In genomic region chr1:2566106-2567045, GRCh38 we compare ENCODE assay signal across 24 cellular contexts. TPM values are rescaled to one million over a fixed set of nuclear protein-coding genes. Genes with fewer than 3 reads are reported as not detected.
DNase-seq lines count a peak whose midpoint lies in the region; ATAC-seq, FAIRE-seq and TF ChIP-seq lines count a peak whose summit lies in the region.
"Had no signal": no experiment of that assay in that cellular context is flagged by ENCODE, and none has a peak within 500 bp of the region (broad histone marks: within the 10 kb centered on the region; RNA-seq: fewer than 3 reads in every experiment).

No MANE protein-coding gene starts in this region.

- H3K27me3 ChIP-seq in CD4-positive, alpha-beta memory T cell (ENCODE audit: insufficient read depth, low read length) = no peaks in the 10 kb centered on the region
- H3K27me3 ChIP-seq: upper lobe of left lung had no signal

- CTCF ChIA-PET in CD4-positive, alpha-beta memory T cell (lab: Charles Lee; ENCODE audit: partially characterized antibody) = interaction anchor here (0.6 kb wide), 1 partner anchor 321 kb away, joined by 4 read pairs; no protein-coding TSS in a partner anchor

- no peak overlapping the region for H3K4me3 ChIP-seq in CD4-positive, alpha-beta memory T cell (ENCODE audit: low read length in 2 of 2)
- H3K4me3 ChIP-seq: esophagus squamous epithelium, upper lobe of left lung had no signal

- peak; percentile 30 for DNase-seq in activated CD4-positive, CD25-positive, alpha-beta regulatory T cell treated with anti-CD3 and anti-CD28 coated beads, Interleukin-2, amount 50 U/mL, for 72 hours
- DNase-seq in activated CD4-positive, CD25-positive, alpha-beta regulatory T cell (lab: John Stamatoyannopoulos, UW) = no peak
- DNase-seq in RCC 7860 (ENCODE audit: low spot score) (peak; percentile 44), left colon (no peak), type B pancreatic cell (ENCODE audit: extremely low spot score, unreplicated experiment) (no peak)
- no peak for DNase-seq in stimulated activated naive CD4-positive, alpha-beta T cell treated with Interleukin-2 at 50 U/mL for 16 hours (lab: John Stamatoyannopoulos, UW)
- DNase-seq in CD4-positive, alpha-beta memory T cell = no peak
- DNase-seq in effector memory CD8-positive, alpha-beta T cell = no peak
- DNase-seq: activated CD8-positive, alpha-beta T cell treated with anti-CD3 and anti-CD28 coated beads, Interleukin-2, amount 10 ng/mL, durations not matched to agents 7 days and 5 days; activated naive CD4-positive, alpha-beta T cell treated with anti-CD3 and anti-CD28 coated beads, Interleukin-2, amount 10 ng/mL, durations not matched to agents 7 days and 5 days; activated T-cell treated with anti-CD3 and anti-CD28 coated beads, Interleukin-2, amount 50 U/mL, for 24 hours; aorta; effector CD8-positive, alpha-beta T cell; esophagus squamous epithelium; NCI-H1436; NCI-H524 treated with DMSO at 0.1 percent for 48 hours; SHP77 treated with DMSO at 0.1 percent for 48 hours; T-helper 17 cell had no signal

- peaks cover 16% of the 10 kb centered on the region for H3K36me3 ChIP-seq in CD4-positive, alpha-beta memory T cell (ENCODE audit: insufficient read depth, low read length)

- FAIRE-seq in RCC 7860 (lab: Jason Lieb, UNC) = no peak
- FAIRE-seq: A204.1, HTR-8/SVneo had no signal

- no peaks in the 10 kb centered on the region for H3K4me1 ChIP-seq in CD4-positive, alpha-beta memory T cell (ENCODE audit: insufficient read depth, low read length)
- H3K4me1 ChIP-seq: esophagus squamous epithelium had no signal

- no peaks in the 10 kb centered on the region for H3K9me3 ChIP-seq in CD4-positive, alpha-beta memory T cell (ENCODE audit: control insufficient read depth in 1 of 2, low read length in 2 of 2)
- H3K9me3 ChIP-seq: esophagus squamous epithelium, upper lobe of left lung had no signal

- H3K4me1 Mint-ChIP-seq in type B pancreatic cell (ENCODE audit: unreplicated experiment) = peaks cover 3% of the 10 kb centered on the region
- H3K4me1 Mint-ChIP-seq in CD4-positive, alpha-beta memory T cell = peaks cover 0 to 4% (median 1%) of the 10 kb centered on the region in 4 donors
- H3K4me1 Mint-ChIP-seq in effector memory CD8-positive, alpha-beta T cell (ENCODE audit: low read depth in 2 of 2) = peaks cover 3% of the 10 kb centered on the region in 2 donors
- H3K4me1 Mint-ChIP-seq: central memory CD8-positive, alpha-beta T cell had no signal

- ATAC-seq in left colon = peak; percentile 5
- ATAC-seq in effector memory CD8-positive, alpha-beta T cell (replicated peaks) = no peak
- ATAC-seq: activated CD8-positive, alpha-beta T cell treated with anti-CD3 and anti-CD28 coated beads, Interleukin-2, amount 10 ng/mL, durations not matched to agents 7 days and 5 days; T-helper 17 cell had no signal

- H3K4me3 Mint-ChIP-seq in type B pancreatic cell = no peak overlapping the region
- H3K4me3 Mint-ChIP-seq in CD4-positive, alpha-beta memory T cell = no peak overlapping the region
- H3K4me3 Mint-ChIP-seq in effector memory CD8-positive, alpha-beta T cell = no peak overlapping the region
- H3K4me3 Mint-ChIP-seq: activated CD8-positive, alpha-beta T cell treated with anti-CD3 and anti-CD28 coated beads, Interleukin-2, amount 10 ng/mL, durations not matched to agents 7 days and 5 days; activated naive CD4-positive, alpha-beta T cell treated with anti-CD3 and anti-CD28 coated beads, Interleukin-2, amount 10 ng/mL, durations not matched to agents 7 days and 5 days; activated T-cell treated with anti-CD3 and anti-CD28 coated beads, Interleukin-2, amount 50 U/mL, for 24 hours; CD14-positive monocyte; central memory CD8-positive, alpha-beta T cell; T-helper 17 cell had no signal

- no peak for TF ChIP-seq CTCF in type B pancreatic cell (conservative IDR thresholded peaks at IDR 0.05)

- intact Hi-C loops in left colon (cut with DNase I, micrococcal nuclease) = no loop called here
- intact Hi-C loops in CD4-positive, alpha-beta memory T cell (cut with micrococcal nuclease) = no loop called here

- H3K27ac ChIP-seq in CD4-positive, alpha-beta memory T cell (ENCODE audit: low read depth, low read length) = no peak overlapping the region
- H3K27ac ChIP-seq: esophagus squamous epithelium, upper lobe of left lung had no signal

- H3K27me3 Mint-ChIP-seq in type B pancreatic cell = peaks cover 3% of the 10 kb centered on the region
- H3K27me3 Mint-ChIP-seq in CD4-positive, alpha-beta memory T cell = no peaks in the 10 kb centered on the region
- no peaks in the 10 kb centered on the region for H3K27me3 Mint-ChIP-seq in effector memory CD8-positive, alpha-beta T cell
- H3K27me3 Mint-ChIP-seq: activated T-cell treated with anti-CD3 and anti-CD28 coated beads, Interleukin-2, amount 50 U/mL, for 24 hours; central memory CD8-positive, alpha-beta T cell; T-helper 17 cell had no signal

- H3K27ac Mint-ChIP-seq in type B pancreatic cell = peak overlapping the region; percentile 51
- H3K27ac Mint-ChIP-seq in CD4-positive, alpha-beta memory T cell = peak overlapping the region in 2 of 7 donors; percentile 13 to 70
- peak overlapping the region in 1 of 2 donors; percentile 41 for H3K27ac Mint-ChIP-seq in effector memory CD8-positive, alpha-beta T cell
- H3K27ac Mint-ChIP-seq: activated CD8-positive, alpha-beta T cell treated with anti-CD3 and anti-CD28 coated beads, Interleukin-2, amount 10 ng/mL, durations not matched to agents 7 days and 5 days; activated naive CD4-positive, alpha-beta T cell treated with anti-CD3 and anti-CD28 coated beads, Interleukin-2, amount 10 ng/mL, durations not matched to agents 7 days and 5 days had no signal

- POLR2A ChIA-PET in CD4-positive, alpha-beta memory T cell (lab: Charles Lee; ENCODE audit: partially characterized antibody) = interaction anchor here (0.6 to 6.3 kb wide), 2 partner anchors 18 to 953 kb away, joined by 3 to 59 read pairs; no protein-coding TSS in a partner anchor

- no peaks in the 10 kb centered on the region for H3K36me3 Mint-ChIP-seq in type B pancreatic cell
- peaks cover under 1 to 14% of the 10 kb centered on the region in 2 donors for H3K36me3 Mint-ChIP-seq in CD4-positive, alpha-beta memory T cell
- H3K36me3 Mint-ChIP-seq in effector memory CD8-positive, alpha-beta T cell (ENCODE audit: insufficient read depth) = no peaks in the 10 kb centered on the region

- H3K9me3 Mint-ChIP-seq in type B pancreatic cell = no peaks in the 10 kb centered on the region
- no peaks in the 10 kb centered on the region for H3K9me3 Mint-ChIP-seq in CD4-positive, alpha-beta memory T cell
- H3K9me3 Mint-ChIP-seq in effector memory CD8-positive, alpha-beta T cell = no peaks in the 10 kb centered on the region
- H3K9me3 Mint-ChIP-seq: activated naive CD4-positive, alpha-beta T cell treated with anti-CD3 and anti-CD28 coated beads, Interleukin-2, amount 10 ng/mL, durations not matched to agents 7 days and 5 days; activated T-cell treated with anti-CD3 and anti-CD28 coated beads, Interleukin-2, amount 50 U/mL, for 24 hours; CD14-positive monocyte; central memory CD8-positive, alpha-beta T cell had no signal

RNA-seq across cellular contexts. Expression of gene TNFRSF14, which starts 10.2 kb away (rescaled TPM):
- total RNA-seq in left colon = 100 to 1,000 TPM; 142 to 178 TPM
- total RNA-seq in type B pancreatic cell (ENCODE audit: low replicate concordance) = 4.2 and 8.5 TPM in 2 replicates
- 100 to 1,000 TPM; 170 to 173 TPM for total RNA-seq in CD4-positive, alpha-beta memory T cell
- polyA plus RNA-seq in CD4-positive, alpha-beta memory T cell = 10 to 100 TPM; 59.6 to 66.1 TPM

RNA-seq across cellular contexts. Expression of gene PRXL2B, which starts 20.2 kb away (rescaled TPM):
- total RNA-seq in left colon (10 to 100 TPM; 73.9 to 86.3 TPM), type B pancreatic cell (ENCODE audit: low replicate concordance) (33.7 and 40.3 TPM in 2 replicates)
- 10 to 100 TPM; 26.5 to 27.2 TPM for total RNA-seq in CD4-positive, alpha-beta memory T cell
- 10 to 100 TPM; 21.4 to 23.5 TPM for polyA plus RNA-seq in CD4-positive, alpha-beta memory T cell

RNA-seq across cellular contexts. Expression of gene HES5, which starts 36.3 kb away (rescaled TPM):
- total RNA-seq in left colon (1 to 10 TPM; 2.7 to 6.2 TPM), type B pancreatic cell (ENCODE audit: low replicate concordance) (4.5 and 5.1 TPM in 2 replicates)
- not detected for total RNA-seq in CD4-positive, alpha-beta memory T cell
- polyA plus RNA-seq in CD4-positive, alpha-beta memory T cell = not detected
- total RNA-seq: activated CD8-positive, alpha-beta T cell treated with anti-CD3 and anti-CD28 coated beads, Interleukin-2, amount 10 ng/mL, durations not matched to agents 7 days and 5 days; omental fat pad; T-helper 17 cell had no signal
- polyA plus RNA-seq: aorta, CD14-positive monocyte had no signal

RNA-seq across cellular contexts. Expression of gene PANK4, which starts 40.0 kb away (rescaled TPM):
- total RNA-seq in left colon (10 to 100 TPM; 29.4 to 32.6 TPM), type B pancreatic cell (ENCODE audit: low replicate concordance) (36.4 and 49.1 TPM in 2 replicates)
- 10 to 100 TPM; 88.9 to 93.7 TPM for total RNA-seq in CD4-positive, alpha-beta memory T cell
- polyA plus RNA-seq in CD4-positive, alpha-beta memory T cell = 10 to 100 TPM; 10.6 to 24.4 TPM

Comparison
In these comparisons a context has a peak if more than half of its experiments do, and no peak if none do; other contexts are left out.
1. DNase-seq: peak in activated CD4-positive, CD25-positive, alpha-beta regulatory T cell treated with anti-CD3 and anti-CD28 coated beads, Interleukin-2, amount 50 U/mL, for 72 hours (single experiment) and RCC 7860 (single experiment); none in activated CD4-positive, CD25-positive, alpha-beta regulatory T cell (0 of 4), left colon (0 of 2), type B pancreatic cell (single experiment), stimulated activated naive CD4-positive, alpha-beta T cell treated with Interleukin-2 at 50 U/mL for 16 hours (single experiment), CD4-positive, alpha-beta memory T cell (0 of 5) and effector memory CD8-positive, alpha-beta T cell (0 of 3).
2. RNA of gene TNFRSF14, which starts 10.2 kb away (total RNA-seq): 142 to 178 TPM in left colon and 170 to 173 TPM in CD4-positive, alpha-beta memory T cell; 4.2 to 8.5 TPM in type B pancreatic cell; every median in the first group is over 10 times any median in the second.